8 cellular contexts compared by ENCODE assay signal in the genomic region with DNA sequence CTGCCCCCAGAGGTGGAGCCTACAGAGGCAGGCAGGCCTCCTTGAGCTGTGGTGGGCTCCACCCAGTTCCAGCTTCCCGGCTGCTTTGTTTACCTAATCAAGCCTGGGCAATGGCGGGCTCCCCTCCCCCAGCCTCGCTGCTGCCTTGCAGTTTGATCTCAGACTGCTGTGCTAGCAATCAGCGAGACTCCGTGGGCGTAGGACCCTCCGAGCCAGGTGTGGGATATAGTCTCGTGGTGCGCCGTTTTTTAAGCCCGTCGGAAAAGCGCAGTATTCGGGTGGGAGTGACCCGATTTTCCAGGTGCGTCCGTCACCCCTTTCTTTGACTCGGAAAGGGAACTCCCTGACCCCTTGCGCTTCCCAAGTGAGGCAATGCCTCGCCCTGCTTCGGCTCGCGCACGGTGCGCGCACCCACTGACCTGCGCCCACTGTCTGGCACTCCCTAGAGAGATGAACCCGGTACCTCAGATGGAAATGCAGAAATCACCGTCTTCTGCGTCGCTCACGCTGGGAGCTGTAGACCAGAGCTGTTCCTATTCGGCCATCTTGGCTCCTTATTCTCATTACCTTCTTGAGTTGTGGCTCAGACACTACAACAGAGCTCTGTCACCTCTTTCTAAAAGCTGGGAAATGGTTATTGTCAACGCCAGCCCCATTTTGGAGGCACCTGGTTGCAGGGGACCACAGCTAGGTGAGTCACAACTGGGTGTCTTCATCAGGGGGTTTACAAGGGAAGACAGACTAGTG. TPM values are rescaled to one million over a fixed set of nuclear protein-coding genes. Genes with fewer than 3 reads are reported as not detected.
DNase-seq lines count a peak whose midpoint lies in the region; ATAC-seq and TF ChIP-seq lines count a peak whose summit lies in the region.
"Not testable (repeated sequence)": the region's sequence is repeated elsewhere in the genome, so short reads cannot be mapped to it uniquely, and the experiment has no call there.

No MANE protein-coding gene starts in this region.

- H3K4me1 Mint-ChIP-seq in CD4-positive, alpha-beta T cell (ENCODE audit: low read depth), result peaks cover 52% of the 10 kb centered on the region
- H3K4me1 Mint-ChIP-seq in natural killer cell treated with Interleukin-12 subunit alpha and Interleukin-12 subunit beta and Interleukin-15 and Interleukin-18, amount 100 ng/mL, for 72 hours (ENCODE audit: low read depth in 2 of 2), result peaks cover 16 to 25% of the 10 kb centered on the region in 2 donors

- peak; percentile 94 for ATAC-seq in CD4-positive, alpha-beta T cell (ENCODE audit: poor library complexity)
- not testable (repeated sequence) for ATAC-seq in heart left ventricle
- ATAC-seq in natural killer cell treated with Interleukin-12 subunit alpha and Interleukin-12 subunit beta and Interleukin-15 and Interleukin-18, amount 100 ng/mL, for 72 hours, result peak; percentile 79 to 82

- H3K27ac Mint-ChIP-seq in CD4-positive, alpha-beta T cell, result peak overlapping the region; percentile 98
- H3K27ac Mint-ChIP-seq in natural killer cell treated with Interleukin-12 subunit alpha and Interleukin-12 subunit beta and Interleukin-15 and Interleukin-18, amount 100 ng/mL, for 72 hours, result peak overlapping the region; percentile 92 to 96

- H3K9me3 Mint-ChIP-seq in CD4-positive, alpha-beta T cell; natural killer cell treated with Interleukin-12 subunit alpha and Interleukin-12 subunit beta and Interleukin-15 and Interleukin-18, amount 100 ng/mL, for 72 hours: not testable (repeated sequence)

- not testable (repeated sequence) for H3K36me3 ChIP-seq in brain microvascular endothelial cell (replicated peaks); heart left ventricle

- peak overlapping the region; percentile 94 for H3K4me3 Mint-ChIP-seq in CD4-positive, alpha-beta T cell
- H3K4me3 Mint-ChIP-seq in natural killer cell treated with Interleukin-12 subunit alpha and Interleukin-12 subunit beta and Interleukin-15 and Interleukin-18, amount 100 ng/mL, for 72 hours, result peak overlapping the region; percentile 99

- intact Hi-C loops in CD4-positive, alpha-beta T cell (cut with DNase I, micrococcal nuclease), result not testable (repeated sequence)
- intact Hi-C loops in heart left ventricle (cut with DNase I), result loop anchor here in 4 of 10 donors (10.0 kb wide), 3 partner anchors 134 to 404 kb away; a partner anchor contains a TSS

- peaks cover 31% of the 10 kb centered on the region for H3K36me3 Mint-ChIP-seq in CD4-positive, alpha-beta T cell (ENCODE audit: low read depth)
- H3K36me3 Mint-ChIP-seq in natural killer cell treated with Interleukin-12 subunit alpha and Interleukin-12 subunit beta and Interleukin-15 and Interleukin-18, amount 100 ng/mL, for 72 hours, result not testable (repeated sequence)

- H3K27ac ChIP-seq in CD4-positive, alpha-beta T cell (ENCODE audit: low read depth, low read length), result peak overlapping the region; percentile 95
- not testable (repeated sequence) for H3K27ac ChIP-seq in brain microvascular endothelial cell
- peak overlapping the region in 7 of 12 donors; percentile 24 to 88 (median 47) for H3K27ac ChIP-seq in heart left ventricle

- in situ Hi-C loops in brain microvascular endothelial cell (cut with HindIII; ENCODE audit: low pct_ligation_motif_present, low sequenced_read_pairs), result not testable (repeated sequence)

- TF ChIP-seq CTCF in CD4-positive, alpha-beta T cell (IDR thresholded peaks at IDR 0.05); brain microvascular endothelial cell (IDR thresholded peaks at IDR 0.05; ENCODE audit: low read depth, low read length, missing control alignments); heart left ventricle (IDR thresholded peaks at IDR 0.05): not testable (repeated sequence)

- 66 to 88% (median 70%) methylated on average over 2 to 10 of the region's 34 CpGs for WGBS in heart left ventricle, 4 donors

- POLR2A ChIA-PET in CD4-positive, alpha-beta T cell (lab: Charles Lee), result interaction anchor here (0.9 to 10.1 kb wide), 16 partner anchors 10 to 417 kb away, joined by 3 to 519 read pairs (median 3); a partner anchor contains a TSS

- CTCF ChIA-PET in CD4-positive, alpha-beta T cell (lab: Charles Lee), result interaction anchor here (1.0 to 4.0 kb wide), 3 partner anchors 11 to 198 kb away, joined by 5 to 24 read pairs (median 6); no protein-coding TSS in a partner anchor

- not testable (repeated sequence) for H3K27me3 ChIP-seq in CD4-positive, alpha-beta T cell (ENCODE audit: control insufficient read depth, insufficient read depth, low read length); brain microvascular endothelial cell (replicated peaks); heart left ventricle

- DNase-seq in CD4-positive, alpha-beta T cell, result peak; percentile 48 to 82 (median 64)
- peak; percentile 5 for DNase-seq in NCI-H1105 (lab: John Stamatoyannopoulos, UW)
- DNase-seq in SHP77 (lab: John Stamatoyannopoulos, UW), result peak; percentile 12 to 18
- DNase-seq in activated CD8-positive, alpha-beta memory T cell treated with anti-CD3 and anti-CD28 coated beads for 24 hours, result peak; percentile 83
- DNase-seq in brain microvascular endothelial cell; heart left ventricle; natural killer cell treated with Interleukin-12 subunit alpha and Interleukin-12 subunit beta and Interleukin-15 and Interleukin-18, amount 100 ng/mL, for 72 hours (ENCODE audit: low spot score): not testable (repeated sequence)
- peak; percentile 70 for DNase-seq in stimulated activated CD8-positive, alpha-beta memory T cell treated with anti-CD3 and anti-CD28 coated beads, Interleukin-4, amount 100 ng/mL, for 48 hours

- H3K9me3 ChIP-seq in CD4-positive, alpha-beta T cell (ENCODE audit: control insufficient read depth, low read length); heart left ventricle: not testable (repeated sequence)

- not testable (repeated sequence) for H3K27me3 Mint-ChIP-seq in CD4-positive, alpha-beta T cell; natural killer cell treated with Interleukin-12 subunit alpha and Interleukin-12 subunit beta and Interleukin-15 and Interleukin-18, amount 100 ng/mL, for 72 hours

- H3K4me3 ChIP-seq in brain microvascular endothelial cell (ENCODE audit: low read depth, low read length) (peak overlapping the region; percentile 20), heart left ventricle (peak overlapping the region in 11 of 12 donors; percentile 14 to 59 (median 44))

- H3K4me1 ChIP-seq in heart left ventricle, result peaks cover 0 to 20% (median 5%) of the 10 kb centered on the region in 12 donors

- not testable (repeated sequence) for TF ChIP-seq POLR2A in heart left ventricle (IDR thresholded peaks at IDR 0.05)

RNA-seq across cellular contexts. Expression of a gene that starts 15.6 kb away (rescaled TPM):
- 100 to 1,000 TPM; 143 to 149 TPM for total RNA-seq in CD4-positive, alpha-beta T cell
- 1,000 to 10,000 TPM in 1 of 9 donors, 100 to 1,000 TPM in 8; 472 to 1,228 (median 735) TPM for total RNA-seq in heart left ventricle
- 1,000 to 10,000 TPM in 1 of 2 donors, 100 to 1,000 TPM in 1; 745 to 2,204 TPM for polyA plus RNA-seq in heart left ventricle
- 100 to 1,000 TPM; 123 to 142 TPM for total RNA-seq in natural killer cell treated with Interleukin-12 subunit alpha and Interleukin-12 subunit beta and Interleukin-15 and Interleukin-18, amount 100 ng/mL, for 72 hours
